Comparison of ENCODE assay signal across 1 cellular context in the genomic region with DNA sequence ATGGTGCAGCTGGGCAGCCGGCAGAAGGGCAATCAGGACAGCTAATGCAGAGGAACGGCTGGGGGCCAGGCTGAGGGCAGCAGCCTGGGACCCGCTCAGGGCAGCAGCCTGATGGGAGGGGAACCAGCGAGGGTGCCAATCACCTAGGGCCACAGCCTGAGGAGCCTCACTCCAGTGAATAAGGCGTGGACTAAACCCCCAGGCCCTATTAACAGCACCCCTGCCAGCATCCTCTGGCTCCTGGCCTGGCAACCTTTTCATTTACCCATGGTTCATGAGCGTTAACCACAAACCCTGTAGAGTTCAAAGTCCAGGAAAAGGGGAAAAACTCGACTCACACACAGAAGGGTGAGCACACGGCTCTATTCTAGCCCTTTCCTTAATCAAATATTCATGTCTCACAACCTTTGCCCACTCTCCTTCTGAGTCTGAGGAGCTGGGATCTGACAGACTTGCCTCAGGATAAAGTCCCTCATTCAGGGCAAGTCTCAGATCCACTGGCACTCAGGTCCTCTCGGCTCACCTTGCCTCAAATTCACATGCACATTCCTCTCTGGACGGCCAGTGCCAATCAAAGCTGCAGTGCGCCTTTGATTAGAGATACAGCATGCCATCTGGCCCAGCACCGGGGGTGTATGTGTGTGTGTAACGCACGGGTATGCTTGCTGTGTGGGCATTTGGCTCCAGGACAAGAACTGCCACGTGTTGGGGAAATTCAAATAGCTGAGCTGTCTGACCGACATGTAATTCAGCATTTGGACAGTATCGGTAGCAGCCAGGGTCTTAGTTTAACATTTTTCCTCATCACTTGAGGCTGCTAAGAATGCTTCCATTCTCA.
TF ChIP-seq lines count a peak whose summit lies in the region.

No MANE protein-coding gene starts in this region.

TF ChIP-seq in HepG2, 621 proteins besides CTCF, POLR2A, EP300 and RAD21 (continued from another document):
- TF ChIP-seq, protein P1, sequence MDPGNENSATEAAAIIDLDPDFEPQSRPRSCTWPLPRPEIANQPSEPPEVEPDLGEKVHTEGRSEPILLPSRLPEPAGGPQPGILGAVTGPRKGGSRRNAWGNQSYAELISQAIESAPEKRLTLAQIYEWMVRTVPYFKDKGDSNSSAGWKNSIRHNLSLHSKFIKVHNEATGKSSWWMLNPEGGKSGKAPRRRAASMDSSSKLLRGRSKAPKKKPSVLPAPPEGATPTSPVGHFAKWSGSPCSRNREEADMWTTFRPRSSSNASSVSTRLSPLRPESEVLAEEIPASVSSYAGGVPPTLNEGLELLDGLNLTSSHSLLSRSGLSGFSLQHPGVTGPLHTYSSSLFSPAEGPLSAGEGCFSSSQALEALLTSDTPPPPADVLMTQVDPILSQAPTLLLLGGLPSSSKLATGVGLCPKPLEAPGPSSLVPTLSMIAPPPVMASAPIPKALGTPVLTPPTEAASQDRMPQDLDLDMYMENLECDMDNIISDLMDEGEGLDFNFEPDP (CRISPR knock-in tag; conservative IDR thresholded peaks at IDR 0.05): peak; percentile 91; the same call in 1 of the 2 replicates
- TF ChIP-seq HES4 (CRISPR knock-in tag; IDR thresholded peaks at IDR 0.05; ENCODE audit: borderline replicate concordance): no peak
- no peak for TF ChIP-seq ZC3H4 (CRISPR knock-in tag; IDR thresholded peaks at IDR 0.05; ENCODE audit: borderline replicate concordance)
- TF ChIP-seq, protein P2, sequence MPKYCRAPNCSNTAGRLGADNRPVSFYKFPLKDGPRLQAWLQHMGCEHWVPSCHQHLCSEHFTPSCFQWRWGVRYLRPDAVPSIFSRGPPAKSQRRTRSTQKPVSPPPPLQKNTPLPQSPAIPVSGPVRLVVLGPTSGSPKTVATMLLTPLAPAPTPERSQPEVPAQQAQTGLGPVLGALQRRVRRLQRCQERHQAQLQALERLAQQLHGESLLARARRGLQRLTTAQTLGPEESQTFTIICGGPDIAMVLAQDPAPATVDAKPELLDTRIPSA (CRISPR knock-in tag; IDR thresholded peaks at IDR 0.05; ENCODE audit: borderline replicate concordance): no peak
- TF ChIP-seq REST (IDR thresholded peaks at IDR 0.05; ENCODE audit: borderline replicate concordance in 1 of 2, low read depth in 1 of 2, low read length in 2 of 2): peak in 1 of 2 experiments; percentile 64; a peak in 2 of 4 replicates
- TF ChIP-seq ZNF253 (CRISPR knock-in tag; IDR thresholded peaks at IDR 0.05; ENCODE audit: borderline replicate concordance): no peak
- no peak for TF ChIP-seq BCL6 (CRISPR knock-in tag; IDR thresholded peaks at IDR 0.05)
- no peak for TF ChIP-seq PHF20 (CRISPR knock-in tag; IDR thresholded peaks at IDR 0.05)
- no peak for TF ChIP-seq ZNF44 (CRISPR knock-in tag; IDR thresholded peaks at IDR 0.05)
- no peak for TF ChIP-seq ESRRA (CRISPR knock-in tag; IDR thresholded peaks at IDR 0.05; ENCODE audit: low read depth)
- TF ChIP-seq ZNF766 (CRISPR knock-in tag; IDR thresholded peaks at IDR 0.05; ENCODE audit: borderline replicate concordance): no peak
- no peak for TF ChIP-seq BRCA1 (CRISPR knock-in tag; IDR thresholded peaks at IDR 0.05)
- TF ChIP-seq IRX3 (CRISPR knock-in tag; IDR thresholded peaks at IDR 0.05; ENCODE audit: borderline replicate concordance, low read depth): no peak
- TF ChIP-seq MIER2 (CRISPR knock-in tag; IDR thresholded peaks at IDR 0.05): 0 out of 2 replicates have a peak, but pooled peaks have one; percentile 10
- peak; percentile 52; the same call in 1 of the 2 replicates for TF ChIP-seq ZBTB38 (CRISPR knock-in tag; IDR thresholded peaks at IDR 0.05)
- no peak for TF ChIP-seq NFKB2 (CRISPR knock-in tag; IDR thresholded peaks at IDR 0.05; ENCODE audit: borderline replicate concordance)
- 0 out of 2 replicates have a peak, but pooled peaks have one; percentile 27 for TF ChIP-seq ZNF230 (CRISPR knock-in tag; IDR thresholded peaks at IDR 0.05)
- TF ChIP-seq PLRG1 (conservative IDR thresholded peaks at IDR 0.05): no peak
